Comparison of ENCODE assay signal across 24 cellular contexts in the genomic region with DNA sequence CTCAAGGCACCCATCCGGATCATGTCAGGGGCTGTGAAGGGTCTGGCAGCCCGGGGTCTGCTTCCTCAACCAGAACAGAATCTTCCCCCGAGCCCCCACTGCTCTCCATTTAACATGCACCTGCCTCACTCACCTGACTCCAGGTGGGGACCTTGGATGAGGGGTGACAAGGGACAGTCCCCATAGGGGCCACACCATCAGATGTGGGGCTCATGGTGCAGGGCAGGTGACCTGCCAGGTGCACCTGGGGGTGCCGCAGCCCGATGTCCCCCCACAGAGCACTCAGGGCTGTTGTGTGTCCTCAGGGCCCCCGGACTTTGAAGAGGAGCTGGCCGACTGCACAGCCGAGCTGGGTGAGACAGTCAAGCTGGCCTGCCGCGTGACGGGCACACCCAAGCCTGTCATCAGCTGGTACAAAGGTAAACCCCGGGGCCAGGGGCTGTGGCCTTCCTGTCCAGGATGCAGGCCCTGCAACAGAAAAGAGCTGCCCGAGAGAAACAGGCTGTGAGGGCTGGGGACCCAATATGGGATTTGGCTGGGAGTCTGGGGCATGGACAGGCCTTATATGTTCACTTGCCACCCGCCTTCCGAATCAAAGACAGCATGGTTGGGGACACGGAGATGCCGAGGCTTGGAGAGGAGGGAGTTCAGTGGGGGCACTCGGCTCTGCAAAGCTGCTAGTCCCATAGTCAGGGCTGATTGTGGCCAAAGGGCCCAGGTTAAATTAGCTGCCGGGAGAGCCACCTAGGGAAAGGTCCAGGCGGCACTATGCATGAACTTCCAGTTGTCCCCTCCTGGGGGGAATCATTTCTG.
DNase-seq lines count a peak whose midpoint lies in the region; ATAC-seq, FAIRE-seq and TF ChIP-seq lines count a peak whose summit lies in the region.
"Had no signal": no experiment of that assay in that cellular context is flagged by ENCODE, and none has a peak within 500 bp of the region (broad histone marks: within the 10 kb centered on the region; RNA-seq: fewer than 3 reads in every experiment).

No MANE protein-coding gene starts in this region.

- TF ChIP-seq CTCF in RWPE1 (conservative IDR thresholded peaks at IDR 0.05; ENCODE audit: low read depth), result no peak

- H3K27me3 ChIP-seq in small intestine (ENCODE audit: control insufficient read depth in 2 of 2, insufficient read depth in 2 of 2, low read length in 2 of 2), result no peaks in the 10 kb centered on the region
- H3K27me3 ChIP-seq in CD4-positive, alpha-beta memory T cell (ENCODE audit: insufficient read depth, low read length), result no peaks in the 10 kb centered on the region
- H3K27me3 ChIP-seq: stomach had no signal

- CTCF ChIA-PET in CD4-positive, alpha-beta memory T cell (lab: Charles Lee; ENCODE audit: partially characterized antibody), result no interaction called here
- CTCF ChIA-PET in RWPE1 (lab: Yijun Ruan, JAX), result interaction anchor here (1.2 kb wide), 1 partner anchor 35 kb away, joined by 4 read pairs; no protein-coding TSS in a partner anchor

- H3K4me3 ChIP-seq in small intestine (ENCODE audit: low read depth in 1 of 2, low read length in 2 of 2), result no peak overlapping the region
- no peak overlapping the region for H3K4me3 ChIP-seq in CD4-positive, alpha-beta memory T cell (ENCODE audit: low read length in 2 of 2)
- H3K4me3 ChIP-seq: GM12878, stomach had no signal

- H3K4me1 Mint-ChIP-seq in T-helper 17 cell, result no peaks in the 10 kb centered on the region
- H3K4me1 Mint-ChIP-seq in CD4-positive, alpha-beta memory T cell, result peaks cover 0 to 1% (median 0%) of the 10 kb centered on the region in 4 donors
- H3K4me1 Mint-ChIP-seq: T-cell had no signal

- peak; percentile 56 for DNase-seq in activated effector memory CD4-positive, alpha-beta T cell treated with anti-CD3 and anti-CD28 coated beads, Interleukin-2, amount 50 U/mL, for 16 hours
- no peak for DNase-seq in activated effector memory CD4-positive, alpha-beta T cell treated with Interleukin-2 at 50 U/mL for 16 hours
- peak in 2 of 3 donors; percentile 4 to 7 for DNase-seq in T-helper 17 cell
- DNase-seq in mesenteric fat pad (ENCODE audit: low spot score), result peak; percentile 82
- peak; percentile 57 for DNase-seq in small intestine
- DNase-seq in NCI-H1105 treated with DMSO at 0.1 percent for 48 hours (lab: John Stamatoyannopoulos, UW), result no peak
- DNase-seq in CD4-positive, alpha-beta memory T cell, result no peak
- no peak for DNase-seq in RWPE1 (ENCODE audit: low spot score)
- DNase-seq: activated CD4-positive, alpha-beta T cell treated with anti-CD3 and anti-CD28 coated beads, Interleukin-2, amount 50 U/mL, for 48 hours; C1 segment of cervical spinal cord; GF-D8; NCI-H1417 treated with DMSO at 0.1 percent for 48 hours; NCI-H2171 treated with DMSO at 0.1 percent for 48 hours; NCI-H526 treated with DMSO at 0.1 percent for 48 hours; occipital lobe; SHP77 treated with DMSO at 0.1 percent for 48 hours; stimulated activated CD4-positive, alpha-beta T cell treated with anti-CD3 and anti-CD28 coated beads, Interleukin-4, amount 100 ng/mL, for 24 hours; stomach had no signal

- no peaks in the 10 kb centered on the region for H3K27me3 Mint-ChIP-seq in T-helper 17 cell
- no peaks in the 10 kb centered on the region for H3K27me3 Mint-ChIP-seq in CD4-positive, alpha-beta memory T cell
- H3K27me3 Mint-ChIP-seq: T-cell had no signal

- WGBS in small intestine, 3 donors, result 54 to 85% (median 69%) methylated on average over 19 to 20 of the region's 20 CpGs

- peaks cover 2% of the 10 kb centered on the region for H3K36me3 Mint-ChIP-seq in T-helper 17 cell (ENCODE audit: low read depth)
- H3K36me3 Mint-ChIP-seq in CD4-positive, alpha-beta memory T cell, result peaks cover 11 to 21% of the 10 kb centered on the region in 2 donors

- H3K9me3 ChIP-seq in T-helper 17 cell (ENCODE audit: control insufficient read depth, low read length, poor library complexity, severe bottlenecking) (no peaks in the 10 kb centered on the region), small intestine (ENCODE audit: control insufficient read depth, low read depth) (no peaks in the 10 kb centered on the region)
- H3K9me3 ChIP-seq in CD4-positive, alpha-beta memory T cell (ENCODE audit: control insufficient read depth in 1 of 2, low read length in 2 of 2), result no peaks in the 10 kb centered on the region

- POLR2A ChIA-PET in CD4-positive, alpha-beta memory T cell (lab: Charles Lee; ENCODE audit: partially characterized antibody), result no interaction called here
- POLR2A ChIA-PET in RWPE1 (lab: Yijun Ruan, JAX; ENCODE audit: low non-redundant PET), result no interaction called here

- no peak for FAIRE-seq in small intestine (lab: Jason Lieb, UNC)
- FAIRE-seq: frontal cortex, GM12878, H54 had no signal

- no peaks in the 10 kb centered on the region for H3K4me1 ChIP-seq in small intestine (ENCODE audit: control insufficient read depth in 2 of 2, insufficient read depth in 1 of 2, low read depth in 1 of 2, low read length in 1 of 2)
- H3K4me1 ChIP-seq in CD4-positive, alpha-beta memory T cell (ENCODE audit: insufficient read depth, low read length), result no peaks in the 10 kb centered on the region
- H3K4me1 ChIP-seq: stomach had no signal

- no peaks in the 10 kb centered on the region for H3K36me3 ChIP-seq in small intestine (ENCODE audit: control insufficient read depth in 2 of 2, insufficient read depth in 2 of 2, low read length in 2 of 2)
- no peaks in the 10 kb centered on the region for H3K36me3 ChIP-seq in CD4-positive, alpha-beta memory T cell (ENCODE audit: insufficient read depth, low read length)

- ATAC-seq in T-helper 17 cell, result no peak
- ATAC-seq: GM12878, left lobe of liver, T-cell had no signal

- no peak overlapping the region for H3K4me3 Mint-ChIP-seq in T-helper 17 cell
- H3K4me3 Mint-ChIP-seq in CD4-positive, alpha-beta memory T cell, result no peak overlapping the region
- H3K4me3 Mint-ChIP-seq: T-cell had no signal

- intact Hi-C loops in CD4-positive, alpha-beta memory T cell (cut with micrococcal nuclease), result no loop called here

- H3K9me3 Mint-ChIP-seq in CD4-positive, alpha-beta memory T cell, result peaks cover 0 to 11% (median 0%) of the 10 kb centered on the region in 8 donors

- no peak overlapping the region for H3K27ac ChIP-seq in small intestine (ENCODE audit: low read depth in 1 of 2, low read length in 1 of 2)
- no peak overlapping the region for H3K27ac ChIP-seq in CD4-positive, alpha-beta memory T cell (ENCODE audit: low read depth, low read length)
- H3K27ac ChIP-seq in RWPE1, result no peak overlapping the region
- H3K27ac ChIP-seq: epithelial cell of prostate, stomach had no signal

- no peak overlapping the region for H3K27ac Mint-ChIP-seq in T-helper 17 cell
- no peak overlapping the region for H3K27ac Mint-ChIP-seq in CD4-positive, alpha-beta memory T cell
- H3K27ac Mint-ChIP-seq: T-cell had no signal

Comparison
In these comparisons a context has a peak if more than half of its experiments do, and no peak if none do; other contexts are left out.
1. DNase-seq: peak in activated effector memory CD4-positive, alpha-beta T cell treated with anti-CD3 and anti-CD28 coated beads, Interleukin-2, amount 50 U/mL, for 16 hours (single experiment), T-helper 17 cell (2 of 3), mesenteric fat pad (single experiment) and small intestine (single experiment); none in activated effector memory CD4-positive, alpha-beta T cell treated with Interleukin-2 at 50 U/mL for 16 hours (single experiment), NCI-H1105 treated with DMSO at 0.1 percent for 48 hours (single experiment), CD4-positive, alpha-beta memory T cell (0 of 5) and RWPE1 (single experiment).